In the genomic region with DNA sequence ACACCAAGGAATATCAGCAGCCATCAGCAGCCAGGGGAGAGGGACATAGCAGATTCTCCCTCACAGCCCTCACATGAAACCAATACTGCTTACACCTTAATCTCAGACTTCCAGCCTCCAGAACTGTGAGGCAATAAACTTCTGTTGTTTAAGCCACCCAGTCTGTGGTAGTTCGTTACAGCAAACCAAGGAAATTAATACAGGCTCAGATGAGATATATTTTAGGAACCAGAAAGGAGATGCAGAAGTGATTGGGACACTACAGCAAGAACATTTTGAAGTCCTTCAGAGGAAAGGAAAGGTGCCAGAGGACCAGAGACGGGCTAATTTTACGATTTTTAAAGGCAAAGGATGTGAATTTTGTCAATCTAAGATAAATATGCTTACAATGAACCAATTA, we compare ENCODE assay signal across 32 cellular contexts.
"Had no signal": no experiment of that assay in that cellular context is flagged by ENCODE, and none has a peak within 500 bp of the region (broad histone marks: within the 10 kb centered on the region; RNA-seq: fewer than 3 reads in every experiment).

No MANE protein-coding gene starts in this region.

- FAIRE-seq: bronchial epithelial cell, colon, endometrium, endothelial cell of umbilical vein had no signal

- ATAC-seq: activated CD4-positive, CD25-positive, alpha-beta regulatory T cell treated with anti-CD3 and anti-CD28 coated beads, Interleukin-2, amount 50 U/mL, for 24 hours; activated CD8-positive, alpha-beta T cell treated with anti-CD3 and anti-CD28 coated beads for 36 hours; activated naive CD8-positive, alpha-beta T cell treated with anti-CD3 and anti-CD28 coated beads, Interleukin-2, amount 50 U/mL, for 24 hours; activated T-cell treated with anti-CD3 and anti-CD28 coated beads, Interleukin-2, amount 50 U/mL, for 4 hours; T-helper 17 cell had no signal

- H3K27me3 ChIP-seq: ascending aorta, esophagus squamous epithelium had no signal

- H3K27me3 Mint-ChIP-seq: activated B cell treated with CpG ODN at 0.5 μM for 24 hours; activated CD8-positive, alpha-beta T cell treated with anti-CD3 and anti-CD28 coated beads for 36 hours; activated naive CD4-positive, alpha-beta T cell treated with anti-CD3 and anti-CD28 coated beads, Interleukin-2, amount 50 U/mL, for 24 hours; activated naive CD8-positive, alpha-beta T cell treated with anti-CD3 and anti-CD28 coated beads for 36 hours; activated naive CD8-positive, alpha-beta T cell treated with anti-CD3 and anti-CD28 coated beads, Interleukin-2, amount 50 U/mL, for 24 hours; brain; T-helper 17 cell had no signal

- H3K36me3 Mint-ChIP-seq: activated naive CD4-positive, alpha-beta T cell treated with anti-CD3 and anti-CD28 coated beads, Interleukin-2, amount 50 U/mL, for 24 hours; brain had no signal

- H3K4me3 ChIP-seq: ascending aorta, esophagus squamous epithelium had no signal

- H3K9me3 Mint-ChIP-seq: activated B cell treated with CpG ODN at 0.5 μM for 24 hours; activated CD8-positive, alpha-beta T cell treated with anti-CD3 and anti-CD28 coated beads for 36 hours; activated naive CD4-positive, alpha-beta T cell treated with anti-CD3 and anti-CD28 coated beads for 36 hours; activated naive CD8-positive, alpha-beta T cell treated with anti-CD3 and anti-CD28 coated beads for 36 hours; activated naive CD8-positive, alpha-beta T cell treated with anti-CD3 and anti-CD28 coated beads, Interleukin-2, amount 50 U/mL, for 24 hours; activated T-cell treated with anti-CD3 and anti-CD28 coated beads, Interleukin-2, amount 50 U/mL, for 4 hours; activated T-helper 2 cell treated with anti-CD3 and anti-CD28 coated beads, Interferon-gamma antibody, Interleukin-2, Interleukin-4, amounts not matched to agents 10 μg/mL and 5 μg/mL and 100 μg/mL, durations not matched to agents 14 hours and 24 hours and 36 hours; brain; T-helper 2 cell treated with Interferon-gamma antibody and Interleukin-4, amounts not matched to agents 5 μg/mL and 100 μg/mL, for 36 hours had no signal

- H3K27ac ChIP-seq: ascending aorta, epithelial cell of prostate, esophagus squamous epithelium, WERI-Rb-1 had no signal

- H3K36me3 ChIP-seq: ascending aorta, WERI-Rb-1 had no signal

- H3K27ac Mint-ChIP-seq: activated B cell treated with CpG ODN at 0.5 μM for 24 hours; activated CD8-positive, alpha-beta T cell treated with anti-CD3 and anti-CD28 coated beads for 36 hours; activated naive CD4-positive, alpha-beta T cell treated with anti-CD3 and anti-CD28 coated beads for 36 hours; activated naive CD4-positive, alpha-beta T cell treated with anti-CD3 and anti-CD28 coated beads, Interleukin-2, amount 50 U/mL, for 24 hours; activated naive CD8-positive, alpha-beta T cell treated with anti-CD3 and anti-CD28 coated beads for 36 hours; activated naive CD8-positive, alpha-beta T cell treated with anti-CD3 and anti-CD28 coated beads, Interleukin-2, amount 50 U/mL, for 24 hours; activated T-helper 2 cell treated with anti-CD3 and anti-CD28 coated beads, Interferon-gamma antibody, Interleukin-2, Interleukin-4, amounts not matched to agents 10 μg/mL and 5 μg/mL and 100 μg/mL, durations not matched to agents 14 hours and 24 hours and 36 hours; brain; T-helper 17 cell; T-helper 2 cell treated with Interferon-gamma antibody and Interleukin-4, amounts not matched to agents 5 μg/mL and 100 μg/mL, for 36 hours had no signal

- H3K9me3 ChIP-seq: ascending aorta, esophagus squamous epithelium had no signal

- DNase-seq: activated B cell treated with CpG ODN at 0.5 μM for 24 hours; activated CD4-positive, alpha-beta T cell treated with anti-CD3 and anti-CD28 coated beads for 48 hours; activated CD4-positive, alpha-beta T cell treated with anti-CD3 and anti-CD28 coated beads, Interleukin-2, amount 50 U/mL, for 1 hour; activated CD4-positive, alpha-beta T cell treated with anti-CD3 and anti-CD28 coated beads, Interleukin-2, amount 50 U/mL, for 48 hours; activated CD8-positive, alpha-beta memory T cell treated with anti-CD3 and anti-CD28 coated beads for 24 hours; activated CD8-positive, alpha-beta T cell treated with anti-CD3 and anti-CD28 coated beads for 36 hours; activated effector memory CD4-positive, alpha-beta T cell treated with anti-CD3 and anti-CD28 coated beads, Interleukin-2, amount 50 U/mL, for 16 hours; activated naive CD4-positive, alpha-beta T cell treated with anti-CD3 and anti-CD28 coated beads for 36 hours; activated naive CD8-positive, alpha-beta T cell treated with anti-CD3 and anti-CD28 coated beads for 36 hours; activated naive CD8-positive, alpha-beta T cell treated with anti-CD3 and anti-CD28 coated beads, Interleukin-2, amount 50 U/mL, for 24 hours; activated T-cell treated with anti-CD3 and anti-CD28 coated beads, Interleukin-2, amount 50 U/mL, for 4 hours; cortex of kidney; dermis blood vessel endothelial cell; effector CD4-positive, alpha-beta T cell; esophagus squamous epithelium; foreskin melanocyte; head of caudate nucleus; T-helper 1 cell; T-helper 17 cell; T1000; WERI-Rb-1 had no signal

- H3K4me3 Mint-ChIP-seq: activated B cell treated with CpG ODN at 0.5 μM for 24 hours; activated CD8-positive, alpha-beta T cell treated with anti-CD3 and anti-CD28 coated beads for 36 hours; activated naive CD4-positive, alpha-beta T cell treated with anti-CD3 and anti-CD28 coated beads for 36 hours; activated naive CD4-positive, alpha-beta T cell treated with anti-CD3 and anti-CD28 coated beads, Interleukin-2, amount 50 U/mL, for 24 hours; activated naive CD8-positive, alpha-beta T cell treated with anti-CD3 and anti-CD28 coated beads for 36 hours; activated naive CD8-positive, alpha-beta T cell treated with anti-CD3 and anti-CD28 coated beads, Interleukin-2, amount 50 U/mL, for 24 hours; activated T-cell treated with anti-CD3 and anti-CD28 coated beads, Interleukin-2, amount 50 U/mL, for 4 hours; brain; T-helper 17 cell; T-helper 2 cell treated with Interferon-gamma antibody and Interleukin-4, amounts not matched to agents 5 μg/mL and 100 μg/mL, for 36 hours had no signal

- H3K4me1 Mint-ChIP-seq: activated naive CD4-positive, alpha-beta T cell treated with anti-CD3 and anti-CD28 coated beads, Interleukin-2, amount 50 U/mL, for 24 hours; T-helper 17 cell had no signal
